1 cellular context compared by ENCODE assay signal in the genomic region with DNA sequence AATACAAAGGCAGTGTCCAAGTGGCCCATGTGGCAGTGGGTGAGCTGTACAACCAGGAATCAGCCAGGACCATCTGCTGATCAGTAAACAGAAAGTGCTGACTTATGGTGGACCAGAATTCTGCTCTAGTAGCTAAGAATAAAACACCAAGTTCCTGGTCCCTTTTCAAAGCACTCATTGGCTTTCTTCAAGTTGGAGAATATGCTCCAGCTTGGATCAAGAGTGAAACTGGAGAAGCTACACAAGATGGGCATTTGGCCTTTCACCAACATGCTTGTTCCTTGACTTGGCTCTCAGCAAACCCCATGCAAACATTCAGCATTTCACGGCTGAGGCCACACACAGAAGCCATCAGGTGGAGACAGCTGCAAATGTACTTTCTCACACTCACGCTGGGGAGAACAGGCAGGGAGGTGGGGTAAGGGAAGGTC.
TF ChIP-seq lines count a peak whose summit lies in the region.

No MANE protein-coding gene starts in this region.

TF ChIP-seq in GM23338, 12 proteins besides CTCF, POLR2A, EP300 and RAD21 (continued from another document):
- TF ChIP-seq, protein P1, sequence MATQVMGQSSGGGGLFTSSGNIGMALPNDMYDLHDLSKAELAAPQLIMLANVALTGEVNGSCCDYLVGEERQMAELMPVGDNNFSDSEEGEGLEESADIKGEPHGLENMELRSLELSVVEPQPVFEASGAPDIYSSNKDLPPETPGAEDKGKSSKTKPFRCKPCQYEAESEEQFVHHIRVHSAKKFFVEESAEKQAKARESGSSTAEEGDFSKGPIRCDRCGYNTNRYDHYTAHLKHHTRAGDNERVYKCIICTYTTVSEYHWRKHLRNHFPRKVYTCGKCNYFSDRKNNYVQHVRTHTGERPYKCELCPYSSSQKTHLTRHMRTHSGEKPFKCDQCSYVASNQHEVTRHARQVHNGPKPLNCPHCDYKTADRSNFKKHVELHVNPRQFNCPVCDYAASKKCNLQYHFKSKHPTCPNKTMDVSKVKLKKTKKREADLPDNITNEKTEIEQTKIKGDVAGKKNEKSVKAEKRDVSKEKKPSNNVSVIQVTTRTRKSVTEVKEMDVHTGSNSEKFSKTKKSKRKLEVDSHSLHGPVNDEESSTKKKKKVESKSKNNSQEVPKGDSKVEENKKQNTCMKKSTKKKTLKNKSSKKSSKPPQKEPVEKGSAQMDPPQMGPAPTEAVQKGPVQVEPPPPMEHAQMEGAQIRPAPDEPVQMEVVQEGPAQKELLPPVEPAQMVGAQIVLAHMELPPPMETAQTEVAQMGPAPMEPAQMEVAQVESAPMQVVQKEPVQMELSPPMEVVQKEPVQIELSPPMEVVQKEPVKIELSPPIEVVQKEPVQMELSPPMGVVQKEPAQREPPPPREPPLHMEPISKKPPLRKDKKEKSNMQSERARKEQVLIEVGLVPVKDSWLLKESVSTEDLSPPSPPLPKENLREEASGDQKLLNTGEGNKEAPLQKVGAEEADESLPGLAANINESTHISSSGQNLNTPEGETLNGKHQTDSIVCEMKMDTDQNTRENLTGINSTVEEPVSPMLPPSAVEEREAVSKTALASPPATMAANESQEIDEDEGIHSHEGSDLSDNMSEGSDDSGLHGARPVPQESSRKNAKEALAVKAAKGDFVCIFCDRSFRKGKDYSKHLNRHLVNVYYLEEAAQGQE (IDR thresholded peaks at IDR 0.05; ENCODE audit: unreplicated experiment) = no peak
- TF ChIP-seq, protein P2, sequence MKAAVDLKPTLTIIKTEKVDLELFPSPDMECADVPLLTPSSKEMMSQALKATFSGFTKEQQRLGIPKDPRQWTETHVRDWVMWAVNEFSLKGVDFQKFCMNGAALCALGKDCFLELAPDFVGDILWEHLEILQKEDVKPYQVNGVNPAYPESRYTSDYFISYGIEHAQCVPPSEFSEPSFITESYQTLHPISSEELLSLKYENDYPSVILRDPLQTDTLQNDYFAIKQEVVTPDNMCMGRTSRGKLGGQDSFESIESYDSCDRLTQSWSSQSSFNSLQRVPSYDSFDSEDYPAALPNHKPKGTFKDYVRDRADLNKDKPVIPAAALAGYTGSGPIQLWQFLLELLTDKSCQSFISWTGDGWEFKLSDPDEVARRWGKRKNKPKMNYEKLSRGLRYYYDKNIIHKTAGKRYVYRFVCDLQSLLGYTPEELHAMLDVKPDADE (IDR thresholded peaks at IDR 0.05) = no peak
- no peak for TF ChIP-seq EZH2phosphoT487 (IDR thresholded peaks at IDR 0.05; ENCODE audit: unreplicated experiment)
- no peak for TF ChIP-seq NANOG (IDR thresholded peaks at IDR 0.05; ENCODE audit: borderline replicate concordance)
- no peak for TF ChIP-seq ZNF331 (CRISPR knock-in tag; IDR thresholded peaks at IDR 0.05; ENCODE audit: low read depth)
- TF ChIP-seq STAT1 (IDR thresholded peaks at IDR 0.05; ENCODE audit: unreplicated experiment) = no peak
- TF ChIP-seq, protein P3, sequence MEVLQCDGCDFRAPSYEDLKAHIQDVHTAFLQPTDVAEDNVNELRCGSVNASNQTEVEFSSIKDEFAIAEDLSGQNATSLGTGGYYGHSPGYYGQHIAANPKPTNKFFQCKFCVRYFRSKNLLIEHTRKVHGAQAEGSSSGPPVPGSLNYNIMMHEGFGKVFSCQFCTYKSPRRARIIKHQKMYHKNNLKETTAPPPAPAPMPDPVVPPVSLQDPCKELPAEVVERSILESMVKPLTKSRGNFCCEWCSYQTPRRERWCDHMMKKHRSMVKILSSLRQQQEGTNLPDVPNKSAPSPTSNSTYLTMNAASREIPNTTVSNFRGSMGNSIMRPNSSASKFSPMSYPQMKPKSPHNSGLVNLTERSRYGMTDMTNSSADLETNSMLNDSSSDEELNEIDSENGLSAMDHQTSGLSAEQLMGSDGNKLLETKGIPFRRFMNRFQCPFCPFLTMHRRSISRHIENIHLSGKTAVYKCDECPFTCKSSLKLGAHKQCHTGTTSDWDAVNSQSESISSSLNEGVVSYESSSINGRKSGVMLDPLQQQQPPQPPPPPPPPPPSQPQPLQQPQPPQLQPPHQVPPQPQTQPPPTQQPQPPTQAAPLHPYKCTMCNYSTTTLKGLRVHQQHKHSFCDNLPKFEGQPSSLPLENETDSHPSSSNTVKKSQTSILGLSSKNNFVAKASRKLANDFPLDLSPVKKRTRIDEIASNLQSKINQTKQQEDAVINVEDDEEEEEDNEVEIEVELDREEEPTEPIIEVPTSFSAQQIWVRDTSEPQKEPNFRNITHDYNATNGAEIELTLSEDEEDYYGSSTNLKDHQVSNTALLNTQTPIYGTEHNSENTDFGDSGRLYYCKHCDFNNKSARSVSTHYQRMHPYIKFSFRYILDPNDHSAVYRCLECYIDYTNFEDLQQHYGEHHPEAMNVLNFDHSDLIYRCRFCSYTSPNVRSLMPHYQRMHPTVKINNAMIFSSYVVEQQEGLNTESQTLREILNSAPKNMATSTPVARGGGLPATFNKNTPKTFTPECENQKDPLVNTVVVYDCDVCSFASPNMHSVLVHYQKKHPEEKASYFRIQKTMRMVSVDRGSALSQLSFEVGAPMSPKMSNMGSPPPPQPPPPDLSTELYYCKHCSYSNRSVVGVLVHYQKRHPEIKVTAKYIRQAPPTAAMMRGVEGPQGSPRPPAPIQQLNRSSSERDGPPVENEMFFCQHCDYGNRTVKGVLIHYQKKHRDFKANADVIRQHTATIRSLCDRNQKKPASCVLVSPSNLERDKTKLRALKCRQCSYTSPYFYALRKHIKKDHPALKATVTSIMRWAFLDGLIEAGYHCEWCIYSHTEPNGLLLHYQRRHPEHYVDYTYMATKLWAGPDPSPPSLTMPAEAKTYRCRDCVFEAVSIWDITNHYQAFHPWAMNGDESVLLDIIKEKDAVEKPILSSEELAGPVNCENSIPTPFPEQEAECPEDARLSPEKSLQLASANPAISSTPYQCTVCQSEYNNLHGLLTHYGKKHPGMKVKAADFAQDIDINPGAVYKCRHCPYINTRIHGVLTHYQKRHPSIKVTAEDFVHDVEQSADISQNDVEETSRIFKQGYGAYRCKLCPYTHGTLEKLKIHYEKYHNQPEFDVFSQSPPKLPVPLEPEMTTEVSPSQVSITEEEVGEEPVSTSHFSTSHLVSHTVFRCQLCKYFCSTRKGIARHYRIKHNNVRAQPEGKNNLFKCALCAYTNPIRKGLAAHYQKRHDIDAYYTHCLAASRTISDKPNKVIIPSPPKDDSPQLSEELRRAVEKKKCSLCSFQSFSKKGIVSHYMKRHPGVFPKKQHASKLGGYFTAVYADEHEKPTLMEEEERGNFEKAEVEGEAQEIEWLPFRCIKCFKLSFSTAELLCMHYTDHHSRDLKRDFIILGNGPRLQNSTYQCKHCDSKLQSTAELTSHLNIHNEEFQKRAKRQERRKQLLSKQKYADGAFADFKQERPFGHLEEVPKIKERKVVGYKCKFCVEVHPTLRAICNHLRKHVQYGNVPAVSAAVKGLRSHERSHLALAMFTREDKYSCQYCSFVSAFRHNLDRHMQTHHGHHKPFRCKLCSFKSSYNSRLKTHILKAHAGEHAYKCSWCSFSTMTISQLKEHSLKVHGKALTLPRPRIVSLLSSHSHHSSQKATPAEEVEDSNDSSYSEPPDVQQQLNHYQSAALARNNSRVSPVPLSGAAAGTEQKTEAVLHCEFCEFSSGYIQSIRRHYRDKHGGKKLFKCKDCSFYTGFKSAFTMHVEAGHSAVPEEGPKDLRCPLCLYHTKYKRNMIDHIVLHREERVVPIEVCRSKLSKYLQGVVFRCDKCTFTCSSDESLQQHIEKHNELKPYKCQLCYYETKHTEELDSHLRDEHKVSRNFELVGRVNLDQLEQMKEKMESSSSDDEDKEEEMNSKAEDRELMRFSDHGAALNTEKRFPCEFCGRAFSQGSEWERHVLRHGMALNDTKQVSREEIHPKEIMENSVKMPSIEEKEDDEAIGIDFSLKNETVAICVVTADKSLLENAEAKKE (CRISPR knock-in tag; IDR thresholded peaks at IDR 0.05) = no peak
- TF ChIP-seq EZH2 (IDR thresholded peaks at IDR 0.05; ENCODE audit: low read depth, unreplicated experiment) = no peak
- no peak for TF ChIP-seq POLR2AphosphoS5 (IDR thresholded peaks at IDR 0.05; ENCODE audit: low read depth)
